In genomic region chr5:83711982-83712601, GRCh38 we compare ENCODE assay signal across 3 cellular contexts.
TF ChIP-seq lines count a peak whose summit lies in the region.

No MANE protein-coding gene starts in this region.

TF ChIP-seq in HEK293T, 16 proteins besides CTCF, POLR2A, EP300 and RAD21:
- no peak for TF ChIP-seq L3MBTL2 (conservative IDR thresholded peaks at IDR 0.05)
- no peak for TF ChIP-seq PKNOX1 (IDR thresholded peaks at IDR 0.05)
- TF ChIP-seq SUZ12 (IDR thresholded peaks at IDR 0.05), result no peak
- no peak for TF ChIP-seq SP1 (IDR thresholded peaks at IDR 0.05)
- no peak for TF ChIP-seq HDGF (IDR thresholded peaks at IDR 0.05; ENCODE audit: borderline replicate concordance)
- no peak for TF ChIP-seq ZNF384 (IDR thresholded peaks at IDR 0.05)
- TF ChIP-seq FOXM1 (IDR thresholded peaks at IDR 0.05; ENCODE audit: borderline replicate concordance), result no peak
- TF ChIP-seq ARNT (IDR thresholded peaks at IDR 0.05), result no peak
- no peak for TF ChIP-seq CTBP1 (IDR thresholded peaks at IDR 0.05; ENCODE audit: borderline replicate concordance)
- TF ChIP-seq BHLHE40 (IDR thresholded peaks at IDR 0.05; ENCODE audit: borderline replicate concordance), result no peak
- no peak for TF ChIP-seq FOXA1 (IDR thresholded peaks at IDR 0.05)
- TF ChIP-seq TARDBP (IDR thresholded peaks at IDR 0.05), result no peak
- TF ChIP-seq NFRKB (IDR thresholded peaks at IDR 0.05), result no peak
- TF ChIP-seq ELF4 (IDR thresholded peaks at IDR 0.05), result no peak
- no peak for TF ChIP-seq FOXK2 (IDR thresholded peaks at IDR 0.05)
- no peak for TF ChIP-seq LEF1 (IDR thresholded peaks at IDR 0.05; ENCODE audit: borderline replicate concordance)

TF ChIP-seq in K562, 482 proteins besides CTCF, POLR2A, EP300 and RAD21:
- no peak for TF ChIP-seq GATAD2B (IDR thresholded peaks at IDR 0.05; ENCODE audit: borderline replicate concordance)
- no peak for TF ChIP-seq CEBPG (CRISPR knock-in tag; IDR thresholded peaks at IDR 0.05)
- TF ChIP-seq CEBPG (tag; conservative IDR thresholded peaks at IDR 0.05 in 1 of 2, IDR thresholded peaks at IDR 0.05 in 1 of 2), result peak in 1 of 2 experiments; percentile 61; a peak in 2 of 4 replicates
- no peak for TF ChIP-seq CHD2 (IDR thresholded peaks at IDR 0.05; ENCODE audit: low read depth, low read length)
- TF ChIP-seq SMC3 (conservative IDR thresholded peaks at IDR 0.05; ENCODE audit: insufficient read depth, low read depth, low read length), result 0 out of 2 replicates have a peak, but pooled peaks have one; percentile 15
- no peak for TF ChIP-seq ZNF518B (CRISPR knock-in tag; IDR thresholded peaks at IDR 0.05)
- TF ChIP-seq TRIM28 (IDR thresholded peaks at IDR 0.05), result no peak
- TF ChIP-seq HDGF (IDR thresholded peaks at IDR 0.05), result no peak
- no peak for TF ChIP-seq FOXK2 (conservative IDR thresholded peaks at IDR 0.05 in 1 of 2, IDR thresholded peaks at IDR 0.05 in 1 of 2; ENCODE audit: low read depth in 2 of 2)
- no peak for TF ChIP-seq FOXJ2 (tag; IDR thresholded peaks at IDR 0.05)
- TF ChIP-seq ZNF174 (CRISPR knock-in tag; IDR thresholded peaks at IDR 0.05), result no peak

TF ChIP-seq in HepG2, 621 proteins besides CTCF, POLR2A, EP300 and RAD21:
- TF ChIP-seq, protein P1, sequence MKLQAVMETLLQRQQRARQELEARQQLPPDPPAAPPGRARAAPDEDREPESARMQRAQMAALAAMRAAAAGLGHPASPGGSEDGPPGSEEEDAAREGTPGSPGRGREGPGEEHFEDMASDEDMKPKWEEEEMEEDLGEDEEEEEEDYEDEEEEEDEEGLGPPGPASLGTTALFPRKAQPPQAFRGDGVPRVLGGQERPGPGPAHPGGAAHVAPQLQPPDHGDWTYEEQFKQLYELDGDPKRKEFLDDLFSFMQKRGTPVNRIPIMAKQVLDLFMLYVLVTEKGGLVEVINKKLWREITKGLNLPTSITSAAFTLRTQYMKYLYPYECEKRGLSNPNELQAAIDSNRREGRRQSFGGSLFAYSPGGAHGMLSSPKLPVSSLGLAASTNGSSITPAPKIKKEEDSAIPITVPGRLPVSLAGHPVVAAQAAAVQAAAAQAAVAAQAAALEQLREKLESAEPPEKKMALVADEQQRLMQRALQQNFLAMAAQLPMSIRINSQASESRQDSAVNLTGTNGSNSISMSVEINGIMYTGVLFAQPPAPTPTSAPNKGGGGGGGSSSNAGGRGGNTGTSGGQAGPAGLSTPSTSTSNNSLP (IDR thresholded peaks at IDR 0.05; ENCODE audit: low read depth, low read length), result peak; percentile 43; the same call in 1 of the 2 replicates
- TF ChIP-seq ZBTB8A (CRISPR knock-in tag; IDR thresholded peaks at IDR 0.05; ENCODE audit: borderline replicate concordance, low read depth) (no peak), CEBPB (IDR thresholded peaks at IDR 0.05; ENCODE audit: borderline replicate concordance, low read depth, low read length) (peak; percentile 33; the same call in 1 of the 2 replicates), STAG1 (CRISPR knock-in tag; IDR thresholded peaks at IDR 0.05) (peak; percentile 72), HNRNPUL1 (IDR thresholded peaks at IDR 0.05; ENCODE audit: low read depth, low read length) (no peak), ZFP36L2 (CRISPR knock-in tag; IDR thresholded peaks at IDR 0.05) (no peak), JUN (CRISPR knock-in tag; IDR thresholded peaks at IDR 0.05) (no peak), ZNF839 (CRISPR knock-in tag; IDR thresholded peaks at IDR 0.05; ENCODE audit: borderline replicate concordance) (no peak), TRIM22 (IDR thresholded peaks at IDR 0.05) (no peak), SMAD3 (CRISPR knock-in tag; IDR thresholded peaks at IDR 0.05) (no peak), TAF1 (CRISPR knock-in tag; IDR thresholded peaks at IDR 0.05) (no peak), ZNF816 (CRISPR knock-in tag; IDR thresholded peaks at IDR 0.05; ENCODE audit: borderline replicate concordance) (no peak), ZBTB37 (CRISPR knock-in tag; IDR thresholded peaks at IDR 0.05) (no peak), CEBPG (CRISPR knock-in tag; IDR thresholded peaks at IDR 0.05) (peak; percentile 41; the same call in 1 of the 2 replicates), SMC3 (IDR thresholded peaks at IDR 0.05; ENCODE audit: low read length) (peak; percentile 43), ZIK1 (CRISPR knock-in tag; IDR thresholded peaks at IDR 0.05; ENCODE audit: borderline replicate concordance, low read depth) (no peak)
- TF ChIP-seq, protein P2, sequence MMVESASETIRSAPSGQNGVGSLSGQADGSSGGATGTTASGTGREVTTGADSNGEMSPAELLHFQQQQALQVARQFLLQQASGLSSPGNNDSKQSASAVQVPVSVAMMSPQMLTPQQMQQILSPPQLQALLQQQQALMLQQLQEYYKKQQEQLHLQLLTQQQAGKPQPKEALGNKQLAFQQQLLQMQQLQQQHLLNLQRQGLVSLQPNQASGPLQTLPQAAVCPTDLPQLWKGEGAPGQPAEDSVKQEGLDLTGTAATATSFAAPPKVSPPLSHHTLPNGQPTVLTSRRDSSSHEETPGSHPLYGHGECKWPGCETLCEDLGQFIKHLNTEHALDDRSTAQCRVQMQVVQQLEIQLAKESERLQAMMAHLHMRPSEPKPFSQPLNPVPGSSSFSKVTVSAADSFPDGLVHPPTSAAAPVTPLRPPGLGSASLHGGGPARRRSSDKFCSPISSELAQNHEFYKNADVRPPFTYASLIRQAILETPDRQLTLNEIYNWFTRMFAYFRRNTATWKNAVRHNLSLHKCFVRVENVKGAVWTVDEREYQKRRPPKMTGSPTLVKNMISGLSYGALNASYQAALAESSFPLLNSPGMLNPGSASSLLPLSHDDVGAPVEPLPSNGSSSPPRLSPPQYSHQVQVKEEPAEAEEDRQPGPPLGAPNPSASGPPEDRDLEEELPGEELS (CRISPR knock-in tag; IDR thresholded peaks at IDR 0.05), result no peak
- TF ChIP-seq, protein P3, sequence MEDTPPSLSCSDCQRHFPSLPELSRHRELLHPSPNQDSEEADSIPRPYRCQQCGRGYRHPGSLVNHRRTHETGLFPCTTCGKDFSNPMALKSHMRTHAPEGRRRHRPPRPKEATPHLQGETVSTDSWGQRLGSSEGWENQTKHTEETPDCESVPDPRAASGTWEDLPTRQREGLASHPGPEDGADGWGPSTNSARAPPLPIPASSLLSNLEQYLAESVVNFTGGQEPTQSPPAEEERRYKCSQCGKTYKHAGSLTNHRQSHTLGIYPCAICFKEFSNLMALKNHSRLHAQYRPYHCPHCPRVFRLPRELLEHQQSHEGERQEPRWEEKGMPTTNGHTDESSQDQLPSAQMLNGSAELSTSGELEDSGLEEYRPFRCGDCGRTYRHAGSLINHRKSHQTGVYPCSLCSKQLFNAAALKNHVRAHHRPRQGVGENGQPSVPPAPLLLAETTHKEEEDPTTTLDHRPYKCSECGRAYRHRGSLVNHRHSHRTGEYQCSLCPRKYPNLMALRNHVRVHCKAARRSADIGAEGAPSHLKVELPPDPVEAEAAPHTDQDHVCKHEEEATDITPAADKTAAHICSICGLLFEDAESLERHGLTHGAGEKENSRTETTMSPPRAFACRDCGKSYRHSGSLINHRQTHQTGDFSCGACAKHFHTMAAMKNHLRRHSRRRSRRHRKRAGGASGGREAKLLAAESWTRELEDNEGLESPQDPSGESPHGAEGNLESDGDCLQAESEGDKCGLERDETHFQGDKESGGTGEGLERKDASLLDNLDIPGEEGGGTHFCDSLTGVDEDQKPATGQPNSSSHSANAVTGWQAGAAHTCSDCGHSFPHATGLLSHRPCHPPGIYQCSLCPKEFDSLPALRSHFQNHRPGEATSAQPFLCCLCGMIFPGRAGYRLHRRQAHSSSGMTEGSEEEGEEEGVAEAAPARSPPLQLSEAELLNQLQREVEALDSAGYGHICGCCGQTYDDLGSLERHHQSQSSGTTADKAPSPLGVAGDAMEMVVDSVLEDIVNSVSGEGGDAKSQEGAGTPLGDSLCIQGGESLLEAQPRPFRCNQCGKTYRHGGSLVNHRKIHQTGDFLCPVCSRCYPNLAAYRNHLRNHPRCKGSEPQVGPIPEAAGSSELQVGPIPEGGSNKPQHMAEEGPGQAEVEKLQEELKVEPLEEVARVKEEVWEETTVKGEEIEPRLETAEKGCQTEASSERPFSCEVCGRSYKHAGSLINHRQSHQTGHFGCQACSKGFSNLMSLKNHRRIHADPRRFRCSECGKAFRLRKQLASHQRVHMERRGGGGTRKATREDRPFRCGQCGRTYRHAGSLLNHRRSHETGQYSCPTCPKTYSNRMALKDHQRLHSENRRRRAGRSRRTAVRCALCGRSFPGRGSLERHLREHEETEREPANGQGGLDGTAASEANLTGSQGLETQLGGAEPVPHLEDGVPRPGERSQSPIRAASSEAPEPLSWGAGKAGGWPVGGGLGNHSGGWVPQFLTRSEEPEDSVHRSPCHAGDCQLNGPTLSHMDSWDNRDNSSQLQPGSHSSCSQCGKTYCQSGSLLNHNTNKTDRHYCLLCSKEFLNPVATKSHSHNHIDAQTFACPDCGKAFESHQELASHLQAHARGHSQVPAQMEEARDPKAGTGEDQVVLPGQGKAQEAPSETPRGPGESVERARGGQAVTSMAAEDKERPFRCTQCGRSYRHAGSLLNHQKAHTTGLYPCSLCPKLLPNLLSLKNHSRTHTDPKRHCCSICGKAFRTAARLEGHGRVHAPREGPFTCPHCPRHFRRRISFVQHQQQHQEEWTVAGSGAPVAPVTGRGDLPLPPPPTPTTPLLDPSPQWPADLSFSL (CRISPR knock-in tag; IDR thresholded peaks at IDR 0.05), result no peak
